Comparison of ENCODE assay signal across 26 cellular contexts in genomic region chr10:104416851-104417250, GRCh38.
"Had no signal": no experiment of that assay in that cellular context is flagged by ENCODE, and none has a peak within 500 bp of the region (broad histone marks: within the 10 kb centered on the region; RNA-seq: fewer than 3 reads in every experiment).

No MANE protein-coding gene starts in this region.

- DNase-seq: activated CD4-positive, alpha-beta T cell treated with anti-CD3 and anti-CD28 coated beads for 48 hours; activated CD4-positive, alpha-beta T cell treated with anti-CD3 and anti-CD28 coated beads, Interleukin-2, amount 50 U/mL, for 48 hours; activated CD4-positive, CD25-positive, alpha-beta regulatory T cell treated with anti-CD3 and anti-CD28 coated beads, Interleukin-2, amount 50 U/mL, for 72 hours; activated CD8-positive, alpha-beta memory T cell treated with anti-CD3 and anti-CD28 coated beads, Interleukin-2, amount 10 ng/mL, durations not matched to agents 7 days and 5 days; activated gamma-delta T cell; activated naive CD4-positive, alpha-beta T cell treated with anti-CD3 and anti-CD28 coated beads for 36 hours; activated T-cell treated with anti-CD3 and anti-CD28 coated beads, Interleukin-2, amount 50 U/mL, for 24 hours; amygdala; KBM-7; NCI-H1092; NCI-H1436; NCI-H2029 treated with DMSO at 0.1 percent for 48 hours; NCI-H345; NCI-H510A; NCI-H526 treated with DMSO at 0.1 percent for 48 hours; NCI-H82; Peyer's patch; Right ventricle myocardium superior; SJCRH30; SW 1271 had no signal

- H3K36me3 Mint-ChIP-seq: activated CD8-positive, alpha-beta memory T cell treated with anti-CD3 and anti-CD28 coated beads, Interleukin-2, amount 10 ng/mL, durations not matched to agents 7 days and 5 days; activated naive CD8-positive, alpha-beta T cell; brain had no signal

- H3K36me3 ChIP-seq: Peyer's patch, SJCRH30 had no signal

- H3K27ac Mint-ChIP-seq: activated CD8-positive, alpha-beta memory T cell treated with anti-CD3 and anti-CD28 coated beads, Interleukin-2, amount 10 ng/mL, durations not matched to agents 7 days and 5 days; activated naive CD4-positive, alpha-beta T cell treated with anti-CD3 and anti-CD28 coated beads for 36 hours; activated naive CD8-positive, alpha-beta T cell; activated T-cell treated with anti-CD3 and anti-CD28 coated beads, Interleukin-2, amount 50 U/mL, for 24 hours; activated T-helper 1 cell treated with anti-CD3 and anti-CD28 coated beads, Interleukin-12 subunit alpha, Interleukin-12 subunit beta, Interleukin-2, Interleukin-4 antibody, amounts not matched to agents 30 ng/mL and 10 ng/mL and 1 ng/mL, durations not matched to agents 14 hours and 24 hours and 36 hours; brain had no signal

- H3K9me3 ChIP-seq: Peyer's patch, SJCRH30 had no signal

- H3K27me3 ChIP-seq: Peyer's patch had no signal

- H3K27ac ChIP-seq: Peyer's patch, RWPE1, SJCRH30 had no signal

- ATAC-seq: activated CD8-positive, alpha-beta memory T cell treated with anti-CD3 and anti-CD28 coated beads, Interleukin-2, amount 10 ng/mL, durations not matched to agents 7 days and 5 days; SK-N-SH treated with all-trans-retinoic acid at 6 μM for 48 hours had no signal

- H3K9me3 Mint-ChIP-seq: activated naive CD4-positive, alpha-beta T cell treated with anti-CD3 and anti-CD28 coated beads for 36 hours; activated T-cell treated with anti-CD3 and anti-CD28 coated beads, Interleukin-2, amount 50 U/mL, for 24 hours; activated T-helper 1 cell treated with anti-CD3 and anti-CD28 coated beads, Interleukin-12 subunit alpha, Interleukin-12 subunit beta, Interleukin-2, Interleukin-4 antibody, amounts not matched to agents 30 ng/mL and 10 ng/mL and 1 ng/mL, durations not matched to agents 14 hours and 24 hours and 36 hours; central memory CD8-positive, alpha-beta T cell had no signal

- H3K4me3 Mint-ChIP-seq: activated CD8-positive, alpha-beta memory T cell treated with anti-CD3 and anti-CD28 coated beads, Interleukin-2, amount 10 ng/mL, durations not matched to agents 7 days and 5 days; activated naive CD4-positive, alpha-beta T cell treated with anti-CD3 and anti-CD28 coated beads for 36 hours; activated naive CD8-positive, alpha-beta T cell; activated T-cell treated with anti-CD3 and anti-CD28 coated beads, Interleukin-2, amount 50 U/mL, for 24 hours; activated T-helper 1 cell treated with anti-CD3 and anti-CD28 coated beads, Interleukin-12 subunit alpha, Interleukin-12 subunit beta, Interleukin-2, Interleukin-4 antibody, amounts not matched to agents 30 ng/mL and 10 ng/mL and 1 ng/mL, durations not matched to agents 14 hours and 24 hours and 36 hours; brain; central memory CD8-positive, alpha-beta T cell had no signal

- H3K4me1 Mint-ChIP-seq: activated CD8-positive, alpha-beta memory T cell treated with anti-CD3 and anti-CD28 coated beads, Interleukin-2, amount 10 ng/mL, durations not matched to agents 7 days and 5 days had no signal

- H3K4me1 ChIP-seq: Peyer's patch, SJCRH30 had no signal

- H3K27me3 Mint-ChIP-seq: activated CD8-positive, alpha-beta memory T cell treated with anti-CD3 and anti-CD28 coated beads, Interleukin-2, amount 10 ng/mL, durations not matched to agents 7 days and 5 days; brain had no signal

- H3K4me3 ChIP-seq: Peyer's patch, SJCRH30 had no signal
